1 cellular context compared by ENCODE assay signal in genomic region chr2:45067859-45068642, GRCh38.
TF ChIP-seq lines count a peak whose summit lies in the region.

No MANE protein-coding gene starts in this region.

TF ChIP-seq in H1, 55 proteins besides CTCF, POLR2A, EP300 and RAD21:
- TF ChIP-seq BACH1 (IDR thresholded peaks at IDR 0.05; ENCODE audit: low read length), result no peak
- no peak for TF ChIP-seq CHD7 (IDR thresholded peaks at IDR 0.05; ENCODE audit: insufficient replicate concordance, low read length)
- TF ChIP-seq NRF1 (IDR thresholded peaks at IDR 0.05; ENCODE audit: low read depth, low read length), result no peak
- no peak for TF ChIP-seq HDAC6 (IDR thresholded peaks at IDR 0.05; ENCODE audit: low read depth, low read length)
- no peak for TF ChIP-seq E2F6 (IDR thresholded peaks at IDR 0.05)
- no peak for TF ChIP-seq SP2 (IDR thresholded peaks at IDR 0.05; ENCODE audit: low read length)
- no peak for TF ChIP-seq RNF2 (IDR thresholded peaks at IDR 0.05; ENCODE audit: borderline replicate concordance, low read depth, low read length, missing control alignments, poor library complexity, severe bottlenecking)
- TF ChIP-seq NANOG (IDR thresholded peaks at IDR 0.05; ENCODE audit: insufficient read depth, low read depth, low read length, poor library complexity, severe bottlenecking), result no peak
- no peak for TF ChIP-seq BCL11A (IDR thresholded peaks at IDR 0.05; ENCODE audit: low read depth in 2 of 2, low read length in 2 of 2)
- no peak for TF ChIP-seq SP1 (IDR thresholded peaks at IDR 0.05; ENCODE audit: low read depth, low read length)
- no peak for TF ChIP-seq SIRT6 (IDR thresholded peaks at IDR 0.05; ENCODE audit: low read length)
- no peak for TF ChIP-seq EZH2 (IDR thresholded peaks at IDR 0.05; ENCODE audit: low read depth, low read length, severe bottlenecking)
- no peak for TF ChIP-seq RBBP5 (IDR thresholded peaks at IDR 0.05; ENCODE audit: borderline replicate concordance, low read depth, low read length)
- no peak for TF ChIP-seq TEAD4 (IDR thresholded peaks at IDR 0.05; ENCODE audit: low read depth, low read length)
- TF ChIP-seq TAF7 (optimal IDR thresholded peaks at IDR 0.05; ENCODE audit: borderline replicate concordance, low read depth, low read length), result no peak
- TF ChIP-seq MAX (IDR thresholded peaks at IDR 0.05), result no peak
